1 cellular context compared by ENCODE assay signal in the genomic region with DNA sequence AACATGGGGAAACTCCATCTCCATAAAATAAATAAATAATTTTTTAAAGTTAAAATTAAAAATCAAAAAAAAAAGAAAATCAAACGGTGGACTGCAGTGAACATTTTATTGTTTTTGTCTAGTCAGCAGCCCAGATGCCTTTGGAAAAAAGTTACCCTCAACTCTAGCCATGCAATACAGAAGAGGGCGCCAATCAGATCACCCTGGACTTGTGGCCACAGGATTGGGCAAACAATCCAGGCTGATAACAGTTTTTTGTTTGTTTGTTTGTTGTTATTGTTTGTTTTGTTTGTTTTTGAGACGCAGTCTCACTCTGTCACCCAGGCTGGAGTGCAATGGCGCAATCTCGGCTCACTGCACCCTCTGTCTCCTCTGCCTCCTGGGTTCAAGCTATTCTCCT.
TF ChIP-seq lines count a peak whose summit lies in the region.

No MANE protein-coding gene starts in this region.

TF ChIP-seq in HCT116, 20 proteins besides CTCF, POLR2A, EP300 and RAD21 (continued from another document):
- TF ChIP-seq TCF7L2 (IDR thresholded peaks at IDR 0.05; ENCODE audit: borderline replicate concordance, extremely low read depth, insufficient read depth, insufficient read length) (no peak), FOSL1 (IDR thresholded peaks at IDR 0.05; ENCODE audit: low read depth) (no peak), EGR1 (IDR thresholded peaks at IDR 0.05; ENCODE audit: low read depth) (no peak), POLR2AphosphoS5 (IDR thresholded peaks at IDR 0.05; ENCODE audit: low read depth, low read length) (no peak)
TF ChIP-seq in HCT116: peak in this region for 0.
